Comparison of ENCODE assay signal across 24 cellular contexts in genomic region chr7:117711556-117711955, GRCh38.
"Had no signal": no experiment of that assay in that cellular context is flagged by ENCODE, and none has a peak within 500 bp of the region (broad histone marks: within the 10 kb centered on the region; RNA-seq: fewer than 3 reads in every experiment).

No MANE protein-coding gene starts in this region.

- H2AFZ ChIP-seq: PC-9 had no signal

- H3K4me3 ChIP-seq: PC-9, Peyer's patch, SJSA1, SK-N-MC had no signal

- H3K36me3 ChIP-seq: Peyer's patch, SJSA1 had no signal

- H3K27ac Mint-ChIP-seq: T-cell had no signal

- H3K4me2 ChIP-seq: KMS-11, PC-9 had no signal

- ATAC-seq: HepG2, Right ventricle myocardium inferior, T-cell had no signal

- H3K4me1 ChIP-seq: SJSA1 had no signal

- H3K9me3 ChIP-seq: Peyer's patch, SJSA1 had no signal

- H3K36me3 Mint-ChIP-seq: T-cell had no signal

- DNase-seq: IMR-90; NCI-H1092; NCI-H1105 treated with DMSO at 0.1 percent for 48 hours; NCI-H1417 treated with DMSO at 0.1 percent for 48 hours; NCI-H146; NCI-H1694 treated with DMSO at 0.1 percent for 48 hours; NCI-H1930; NCI-H2081; NCI-H2107; NCI-H2227 treated with DMSO at 0.1 percent for 48 hours; NCI-H524; NCI-H69; NCI-H774; NK-92 treated with Interleukin-12 subunit alpha and Interleukin-12 subunit beta, amount 100 ng/mL, for 24 hours; PC-9; Peyer's patch; SIG-M5; SW 1271; T-cell had no signal

- H3K4me3 Mint-ChIP-seq: T-cell had no signal

- H3K9ac ChIP-seq: KMS-11 had no signal

- H3K4me1 Mint-ChIP-seq: T-cell had no signal

- H3K27ac ChIP-seq: KMS-11, PC-9, Peyer's patch, SJSA1, SK-N-MC had no signal

- H3K27me3 ChIP-seq: Peyer's patch, SJSA1 had no signal
